In genomic region chr3:100001083-100001482, GRCh38 we compare ENCODE assay signal across 2 cellular contexts.
TF ChIP-seq lines count a peak whose summit lies in the region.

No MANE protein-coding gene starts in this region.

TF ChIP-seq in IMR-90, 13 proteins besides CTCF, POLR2A, EP300 and RAD21 (continued from another document):
- TF ChIP-seq ELK1 (IDR thresholded peaks at IDR 0.05; ENCODE audit: borderline replicate concordance, low read depth, low read length) (no peak), RFX5 (IDR thresholded peaks at IDR 0.05; ENCODE audit: low read depth, low read length) (no peak)

TF ChIP-seq in K562, 482 proteins besides CTCF, POLR2A, EP300 and RAD21 (continued from another document):
- TF ChIP-seq ZBTB40 (IDR thresholded peaks at IDR 0.05) (peak; percentile 89), ZBTB40 (CRISPR knock-in tag; IDR thresholded peaks at IDR 0.05) (peak; percentile 58)
TF ChIP-seq in K562: peak in this region for 1.
